ENCODE assay signal across 16 cellular contexts in genomic region chr10:47079177-47079580, GRCh38.
DNase-seq lines count a peak whose midpoint lies in the region; ATAC-seq and TF ChIP-seq lines count a peak whose summit lies in the region.
"Had no signal": no experiment of that assay in that cellular context is flagged by ENCODE, and none has a peak within 500 bp of the region (broad histone marks: within the 10 kb centered on the region; RNA-seq: fewer than 3 reads in every experiment).

No MANE protein-coding gene starts in this region.

- ATAC-seq in HG02678 (IDR thresholded peaks at IDR 0.05; ENCODE audit: unreplicated experiment): no peak
- ATAC-seq: pancreas had no signal

- H2AFZ ChIP-seq in KMS-11 (ENCODE audit: low read depth): peak overlapping the region; percentile 1; the same call in 1 of the 2 replicates
- no peak overlapping the region for H2AFZ ChIP-seq in neural cell (ENCODE audit: low read depth, low read length)

- TF ChIP-seq CTCF in KMS-11 (conservative IDR thresholded peaks at IDR 0.05; ENCODE audit: low read depth, low read length) (no peak), astrocyte of the spinal cord (IDR thresholded peaks at IDR 0.05; ENCODE audit: low read depth, low read length) (no peak), neural cell (IDR thresholded peaks at IDR 0.05; ENCODE audit: poor library complexity, severe bottlenecking) (no peak)

- peak; percentile 91 for TF ChIP-seq EP300 in neural cell (conservative IDR thresholded peaks at IDR 0.05; ENCODE audit: poor library complexity, severe bottlenecking)

- in situ Hi-C loops in astrocyte of the spinal cord (cut with HindIII; ENCODE audit: low sequenced_read_pairs): no loop called here

- H3K4me1 ChIP-seq in KMS-11 (ENCODE audit: low read depth, poor library complexity, severe bottlenecking): peaks cover 36% of the 10 kb centered on the region
- H3K4me1 ChIP-seq: pancreas had no signal

- H3K27ac ChIP-seq in KMS-11 (peak overlapping the region; percentile 34; the same call in 1 of the 2 replicates), neural cell (ENCODE audit: low read length) (peak overlapping the region; percentile 63)
- H3K27ac ChIP-seq: pancreas, skin epidermis had no signal

- H3K27me3 ChIP-seq in KMS-11 (ENCODE audit: insufficient read depth, low read depth): no peaks in the 10 kb centered on the region
- H3K27me3 ChIP-seq in neural cell (ENCODE audit: insufficient read depth, low read depth, low read length): no peaks in the 10 kb centered on the region
- H3K27me3 ChIP-seq: pancreas had no signal

- H3K4me2 ChIP-seq in KMS-11 (peak overlapping the region; percentile 76), neural cell (ENCODE audit: low read length) (no peak overlapping the region)

- H3K79me2 ChIP-seq in KMS-11 (ENCODE audit: insufficient read depth, low read depth) (no peaks in the 10 kb centered on the region), neural cell (replicated peaks; ENCODE audit: insufficient read depth, low read length) (no peaks in the 10 kb centered on the region)

- H3F3A ChIP-seq in neural cell (ENCODE audit: insufficient read depth, low read length, poor library complexity, severe bottlenecking): no peaks in the 10 kb centered on the region

- no peaks in the 10 kb centered on the region for H3K9me2 ChIP-seq in neural cell (ENCODE audit: insufficient read depth, low read length)

- peak; percentile 38 for DNase-seq in NCI-H2227 treated with DMSO at 0.1 percent for 48 hours (lab: John Stamatoyannopoulos, UW)
- DNase-seq in astrocyte of the spinal cord (ENCODE audit: low read depth, low spot score): peak; percentile 2
- DNase-seq in NCI-H2171 treated with DMSO at 0.1 percent for 48 hours (lab: John Stamatoyannopoulos, UW): no peak
- no peak for DNase-seq in NCI-H748 treated with DMSO at 0.1 percent for 48 hours (lab: John Stamatoyannopoulos, UW)
- DNase-seq: activated B cell treated with CpG ODN at 0.5 μM for 24 hours; aorta; GOT3; NCI-H1417; NCI-H2171; pancreas; SHP77; stimulated activated CD4-positive, alpha-beta T cell treated with anti-CD3 and anti-CD28 coated beads, Interleukin-4, amount 100 ng/mL, for 24 hours had no signal

- no peak for TF ChIP-seq RAD21 in neural cell (conservative IDR thresholded peaks at IDR 0.05)

- H3K9ac ChIP-seq in KMS-11 (no peak overlapping the region), neural cell (ENCODE audit: low read length) (no peak overlapping the region)

- no peak overlapping the region for H3K4me3 ChIP-seq in KMS-11 (IDR thresholded peaks at IDR 0.05; ENCODE audit: insufficient read depth, low read depth, low read length)
- no peak overlapping the region for H3K4me3 ChIP-seq in astrocyte of the spinal cord (ENCODE audit: low read depth, low read length)
- no peak overlapping the region for H3K4me3 ChIP-seq in neural cell (ENCODE audit: low read length)
- H3K4me3 ChIP-seq: pancreas, skin epidermis had no signal

- no peaks in the 10 kb centered on the region for H3K36me3 ChIP-seq in KMS-11 (ENCODE audit: insufficient read depth)
- no peaks in the 10 kb centered on the region for H3K36me3 ChIP-seq in neural cell (ENCODE audit: insufficient read depth, low read length)
- H3K36me3 ChIP-seq: pancreas had no signal

- no peaks in the 10 kb centered on the region for H3K9me3 ChIP-seq in neural cell (ENCODE audit: low read length)
- H3K9me3 ChIP-seq: pancreas had no signal

- H4K20me1 ChIP-seq in KMS-11 (ENCODE audit: insufficient read depth) (no peaks in the 10 kb centered on the region), neural cell (ENCODE audit: insufficient read depth) (no peaks in the 10 kb centered on the region)

TF ChIP-seq in neural cell, 6 proteins besides CTCF, POLR2A, EP300 and RAD21:
- TF ChIP-seq TAF1 (IDR thresholded peaks at IDR 0.05; ENCODE audit: low read depth): peak; percentile 32
- no peak for TF ChIP-seq MXI1 (conservative IDR thresholded peaks at IDR 0.05; ENCODE audit: poor library complexity, severe bottlenecking)
- no peak for TF ChIP-seq EZH2 (IDR thresholded peaks at IDR 0.05; ENCODE audit: borderline replicate concordance, insufficient read depth, low read length, poor library complexity, severe bottlenecking)
- TF ChIP-seq, protein P1, sequence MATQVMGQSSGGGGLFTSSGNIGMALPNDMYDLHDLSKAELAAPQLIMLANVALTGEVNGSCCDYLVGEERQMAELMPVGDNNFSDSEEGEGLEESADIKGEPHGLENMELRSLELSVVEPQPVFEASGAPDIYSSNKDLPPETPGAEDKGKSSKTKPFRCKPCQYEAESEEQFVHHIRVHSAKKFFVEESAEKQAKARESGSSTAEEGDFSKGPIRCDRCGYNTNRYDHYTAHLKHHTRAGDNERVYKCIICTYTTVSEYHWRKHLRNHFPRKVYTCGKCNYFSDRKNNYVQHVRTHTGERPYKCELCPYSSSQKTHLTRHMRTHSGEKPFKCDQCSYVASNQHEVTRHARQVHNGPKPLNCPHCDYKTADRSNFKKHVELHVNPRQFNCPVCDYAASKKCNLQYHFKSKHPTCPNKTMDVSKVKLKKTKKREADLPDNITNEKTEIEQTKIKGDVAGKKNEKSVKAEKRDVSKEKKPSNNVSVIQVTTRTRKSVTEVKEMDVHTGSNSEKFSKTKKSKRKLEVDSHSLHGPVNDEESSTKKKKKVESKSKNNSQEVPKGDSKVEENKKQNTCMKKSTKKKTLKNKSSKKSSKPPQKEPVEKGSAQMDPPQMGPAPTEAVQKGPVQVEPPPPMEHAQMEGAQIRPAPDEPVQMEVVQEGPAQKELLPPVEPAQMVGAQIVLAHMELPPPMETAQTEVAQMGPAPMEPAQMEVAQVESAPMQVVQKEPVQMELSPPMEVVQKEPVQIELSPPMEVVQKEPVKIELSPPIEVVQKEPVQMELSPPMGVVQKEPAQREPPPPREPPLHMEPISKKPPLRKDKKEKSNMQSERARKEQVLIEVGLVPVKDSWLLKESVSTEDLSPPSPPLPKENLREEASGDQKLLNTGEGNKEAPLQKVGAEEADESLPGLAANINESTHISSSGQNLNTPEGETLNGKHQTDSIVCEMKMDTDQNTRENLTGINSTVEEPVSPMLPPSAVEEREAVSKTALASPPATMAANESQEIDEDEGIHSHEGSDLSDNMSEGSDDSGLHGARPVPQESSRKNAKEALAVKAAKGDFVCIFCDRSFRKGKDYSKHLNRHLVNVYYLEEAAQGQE (IDR thresholded peaks at IDR 0.05; ENCODE audit: borderline replicate concordance): peak; percentile 62
- peak; percentile 92 for TF ChIP-seq POLR2AphosphoS5 (IDR thresholded peaks at IDR 0.05)

Comparison
In these comparisons a context has a peak if more than half of its experiments do, and no peak if none do; other contexts are left out.
1. DNase-seq: peak in NCI-H2227 treated with DMSO at 0.1 percent for 48 hours (single experiment) and astrocyte of the spinal cord (single experiment); none in NCI-H2171 treated with DMSO at 0.1 percent for 48 hours (single experiment) and NCI-H748 treated with DMSO at 0.1 percent for 48 hours (single experiment).